1 cellular context compared by ENCODE assay signal in genomic region chr17:82838386-82839063, GRCh38.
TF ChIP-seq lines count a peak whose summit lies in the region.

No MANE protein-coding gene starts in this region.

TF ChIP-seq in HepG2, 621 proteins besides CTCF, POLR2A, EP300 and RAD21 (continued from another document and continues in another):
- TF ChIP-seq ARID5B (CRISPR knock-in tag; IDR thresholded peaks at IDR 0.05) (peak; percentile 97), HMGXB4 (CRISPR knock-in tag; IDR thresholded peaks at IDR 0.05; ENCODE audit: borderline replicate concordance in 1 of 2, low read depth in 1 of 2) (peak in 1 of 2 experiments; percentile 25; a peak in 1 of 4 replicates), CC2D1A (CRISPR knock-in tag; IDR thresholded peaks at IDR 0.05) (no peak), PRDM4 (CRISPR knock-in tag; IDR thresholded peaks at IDR 0.05; ENCODE audit: borderline replicate concordance) (0 out of 2 replicates have a peak, but pooled peaks have one; percentile 29), ZNF263 (CRISPR knock-in tag; IDR thresholded peaks at IDR 0.05) (peak; percentile 31; the same call in 1 of the 2 replicates), ZNF30 (CRISPR knock-in tag; IDR thresholded peaks at IDR 0.05) (no peak), ATF4 (CRISPR knock-in tag; IDR thresholded peaks at IDR 0.05) (peak in 1 of 2 experiments; percentile 80; a peak in 2 of 4 replicates), AGO2 (optimal IDR thresholded peaks at IDR 0.05; ENCODE audit: low read depth, low read length) (no peak), ZNF614 (CRISPR knock-in tag; IDR thresholded peaks at IDR 0.05; ENCODE audit: borderline replicate concordance) (peak; percentile 84; the same call in 1 of the 2 replicates), TBL1XR1 (IDR thresholded peaks at IDR 0.05; ENCODE audit: borderline replicate concordance, low read length, partially characterized antibody) (peak; percentile 93), LCORL (IDR thresholded peaks at IDR 0.05) (no peak), LCORL (CRISPR knock-in tag; IDR thresholded peaks at IDR 0.05) (peak; percentile 87), NONO (IDR thresholded peaks at IDR 0.05) (no peak), NONO (CRISPR knock-in tag; conservative IDR thresholded peaks at IDR 0.05) (no peak), IRF1 (CRISPR knock-in tag; IDR thresholded peaks at IDR 0.05; ENCODE audit: low read depth) (no peak), SETDB1 (CRISPR knock-in tag; IDR thresholded peaks at IDR 0.05; ENCODE audit: borderline replicate concordance) (no peak), ZNF564 (CRISPR knock-in tag; IDR thresholded peaks at IDR 0.05) (no peak), TEAD3 (CRISPR knock-in tag; optimal IDR thresholded peaks at IDR 0.05; ENCODE audit: borderline replicate concordance) (peak; percentile 55), TFAP4 (IDR thresholded peaks at IDR 0.05; ENCODE audit: borderline replicate concordance, low read depth) (peak; percentile 69; the same call in 1 of the 2 replicates), FOXA3 (CRISPR knock-in tag; IDR thresholded peaks at IDR 0.05) (peak; percentile 83), ZBTB26 (CRISPR knock-in tag; IDR thresholded peaks at IDR 0.05; ENCODE audit: borderline replicate concordance) (0 out of 2 replicates have a peak, but pooled peaks have one; percentile 39), ZNF660 (CRISPR knock-in tag; IDR thresholded peaks at IDR 0.05; ENCODE audit: borderline replicate concordance, low read depth) (no peak), SIN3A (IDR thresholded peaks at IDR 0.05; ENCODE audit: borderline replicate concordance, low read depth, low read length) (no peak), ZNF609 (CRISPR knock-in tag; IDR thresholded peaks at IDR 0.05; ENCODE audit: borderline replicate concordance) (peak; percentile 61; the same call in 1 of the 2 replicates), TCF7 (IDR thresholded peaks at IDR 0.05; ENCODE audit: low read depth) (no peak), ZKSCAN8 (CRISPR knock-in tag; IDR thresholded peaks at IDR 0.05; ENCODE audit: borderline replicate concordance) (no peak; the same call in 1 of the 2 replicates), ZNF331 (CRISPR knock-in tag; IDR thresholded peaks at IDR 0.05) (peak; percentile 95), PHF5A (CRISPR knock-in tag; IDR thresholded peaks at IDR 0.05; ENCODE audit: low read depth, unreplicated experiment) (no peak), ZSCAN12 (CRISPR knock-in tag; IDR thresholded peaks at IDR 0.05) (no peak), AFF4 (CRISPR knock-in tag; IDR thresholded peaks at IDR 0.05) (no peak), PBX2 (CRISPR knock-in tag; IDR thresholded peaks at IDR 0.05) (peak; percentile 57), BRD4 (CRISPR knock-in tag; IDR thresholded peaks at IDR 0.05) (no peak), PHF21A (CRISPR knock-in tag; IDR thresholded peaks at IDR 0.05) (peak; percentile 54; the same call in 1 of the 2 replicates)
